ENCODE assay signal across 8 cellular contexts in the genomic region with DNA sequence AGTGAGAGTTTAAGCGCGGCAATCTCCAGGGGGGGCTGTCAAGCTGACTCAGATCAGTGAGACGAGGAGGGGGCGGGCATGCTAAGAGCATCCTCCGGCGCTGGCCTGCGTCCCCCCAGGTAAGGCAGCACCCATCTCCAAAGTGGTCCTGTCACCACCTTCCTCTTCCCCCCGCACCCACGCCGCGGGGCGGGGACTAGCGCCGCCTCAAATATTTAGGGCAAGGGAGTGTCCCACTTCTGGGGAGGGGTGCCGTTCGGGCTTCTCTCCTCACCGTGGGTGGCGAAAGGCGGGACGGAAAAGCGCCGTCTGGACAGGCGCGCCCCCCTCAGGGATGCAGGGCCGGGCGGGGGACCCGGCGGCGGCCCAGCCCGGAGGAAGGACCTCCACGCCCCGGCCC. TPM values are rescaled to one million over a fixed set of nuclear protein-coding genes. Genes with fewer than 3 reads are reported as not detected.
DNase-seq lines count a peak whose midpoint lies in the region; ATAC-seq, FAIRE-seq and TF ChIP-seq lines count a peak whose summit lies in the region.

No MANE protein-coding gene starts in this region.

- H2AFZ ChIP-seq in GM12878 (ENCODE audit: control insufficient read depth, low read depth, low read length): 0 out of 2 replicates have a peak overlapping the region, but pooled peaks have one; percentile 6
- peak overlapping the region; percentile 65 for H2AFZ ChIP-seq in neural cell (ENCODE audit: low read depth, low read length)

- peak overlapping the region; percentile 72 for H3K4me2 ChIP-seq in GM12878 (ENCODE audit: control insufficient read depth, insufficient read depth)
- H3K4me2 ChIP-seq in neural cell (ENCODE audit: low read length): no peak overlapping the region

- POLR2A ChIA-PET in GM12878 (lab: Charles Lee): interaction anchor here (0.6 kb wide), 1 partner anchor 14 kb away, joined by 9 read pairs; no protein-coding TSS in a partner anchor

- CTCF ChIA-PET in GM12878 (lab: Yijun Ruan, JAX): no interaction called here

- H3K79me2 ChIP-seq in GM12878 (ENCODE audit: control insufficient read depth, insufficient read depth, low read length) (no peaks in the 10 kb centered on the region), neural cell (replicated peaks; ENCODE audit: insufficient read depth, low read length) (peaks cover 4% of the 10 kb centered on the region)

- TF ChIP-seq CTCF in GM12878 (IDR thresholded peaks at IDR 0.05 in 2 of 3, conservative IDR thresholded peaks at IDR 0.05 in 1 of 3; ENCODE audit: control insufficient read depth in 2 of 3, extremely low read depth in 1 of 3, insufficient read depth in 1 of 3, low read depth in 3 of 3, low read length in 3 of 3) (no peak), neural cell (IDR thresholded peaks at IDR 0.05; ENCODE audit: poor library complexity, severe bottlenecking) (no peak)

- no peaks in the 10 kb centered on the region for H3K9me2 ChIP-seq in neural cell (ENCODE audit: insufficient read depth, low read length)

- H3F3A ChIP-seq in neural cell (ENCODE audit: insufficient read depth, low read length, poor library complexity, severe bottlenecking): no peaks in the 10 kb centered on the region

- TF ChIP-seq RAD21 in GM12878 (IDR thresholded peaks at IDR 0.05; ENCODE audit: insufficient read depth, low read depth, low read length): no peak
- TF ChIP-seq RAD21 in neural cell (conservative IDR thresholded peaks at IDR 0.05): no peak

- H3K9ac ChIP-seq in HUES48 (ENCODE audit: low read depth, low read length) (no peak overlapping the region), GM12878 (ENCODE audit: control insufficient read depth, insufficient read depth, low read length) (no peak overlapping the region), neural cell (ENCODE audit: low read length) (peak overlapping the region; percentile 72)

- intact Hi-C loops in GM12878 (cut with micrococcal nuclease; ENCODE audit: unreplicated experiment): loop anchor here (2.0 kb wide), 1 partner anchor 163 kb away; no protein-coding TSS in a partner anchor

- peak; percentile 4 for ATAC-seq in GM12878

- H3K4me3 ChIP-seq in HUES48 (ENCODE audit: low read depth, low read length): peak overlapping the region; percentile 65
- peak overlapping the region; percentile 68; the same call in 1 of the 2 replicates for H3K4me3 ChIP-seq in GM12878
- peak overlapping the region; percentile 66 for H3K4me3 ChIP-seq in neural cell (ENCODE audit: low read length)

- WGBS in GM12878 (ENCODE audit: insufficient coverage, insufficient replicate concordance, low lambda C conversion rate, missing lambda C conversion rate): 6% methylated on average over 15 of the region's 32 CpGs

- H3K36me3 ChIP-seq in HUES48 (ENCODE audit: control insufficient read depth, insufficient read depth, low read length): no peaks in the 10 kb centered on the region
- no peaks in the 10 kb centered on the region for H3K36me3 ChIP-seq in GM12878 (ENCODE audit: control insufficient read depth in 2 of 2, insufficient read depth in 2 of 2, low read length in 1 of 2)
- no peaks in the 10 kb centered on the region for H3K36me3 ChIP-seq in neural cell (ENCODE audit: insufficient read depth, low read length)

- TF ChIP-seq POLR2A in GM12878 (IDR thresholded peaks at IDR 0.05; ENCODE audit: low read depth, low read length): no peak

- H4K20me1 ChIP-seq in GM12878 (ENCODE audit: control insufficient read depth, insufficient read depth) (no peaks in the 10 kb centered on the region), neural cell (ENCODE audit: insufficient read depth) (no peaks in the 10 kb centered on the region)

- in situ Hi-C loops in GM12878 (cut with MboI): no loop called here

- no peak for FAIRE-seq in GM12878 (lab: Jason Lieb, UNC)

- SMC1A ChIA-PET in GM12878 (lab: Charles Lee; ENCODE audit: uncharacterized antibody, unreplicated experiment): interaction anchor here (1.1 to 7.5 kb wide), 2 partner anchors 163 to 164 kb away, joined by 3 to 53 read pairs; no protein-coding TSS in a partner anchor

- H3K4me1 ChIP-seq in HUES48 (ENCODE audit: control insufficient read depth, insufficient read depth, low read length) (peaks cover 3% of the 10 kb centered on the region), GM12878 (ENCODE audit: control insufficient read depth, insufficient read depth, low read length) (peaks cover 18% of the 10 kb centered on the region)

- BruUV-seq in GM12878 (replicated peaks; lab: Mats Ljungman, UMichigan): no TSS peak

- H3K27me3 ChIP-seq in HUES48 (ENCODE audit: control insufficient read depth, insufficient read depth, low read length): peaks cover 47% of the 10 kb centered on the region
- H3K27me3 ChIP-seq in GM12878 (replicated peaks in 1 of 2; ENCODE audit: control insufficient read depth in 2 of 2, insufficient read depth in 2 of 2, low read length in 1 of 2): peaks cover 0 to 4% of the 10 kb centered on the region in 2 experiments; a peak in 2 of 4 replicates
- H3K27me3 ChIP-seq in neural cell (ENCODE audit: insufficient read depth, low read depth, low read length): peaks cover 31% of the 10 kb centered on the region

- no peak overlapping the region for H3K27ac ChIP-seq in HUES48 (ENCODE audit: low read depth, low read length)
- no peak overlapping the region for H3K27ac ChIP-seq in GM12878 (ENCODE audit: control insufficient read depth, insufficient read depth)
- no peak overlapping the region for H3K27ac ChIP-seq in neural cell (ENCODE audit: low read length)

- TF ChIP-seq EP300 in GM12878 (IDR thresholded peaks at IDR 0.05; ENCODE audit: borderline replicate concordance in 1 of 2, control insufficient read depth in 1 of 2, low read depth in 2 of 2, low read length in 2 of 2): no peak
- TF ChIP-seq EP300 in neural cell (conservative IDR thresholded peaks at IDR 0.05; ENCODE audit: poor library complexity, severe bottlenecking): no peak

- H3K9me3 ChIP-seq in HUES48 (ENCODE audit: control insufficient read depth, insufficient read depth, low read length) (no peaks in the 10 kb centered on the region), GM12878 (replicated peaks; ENCODE audit: control insufficient read depth, insufficient read depth, low read length) (peaks cover 4% of the 10 kb centered on the region; the same call in 2 of the 3 replicates), neural cell (ENCODE audit: low read length) (no peaks in the 10 kb centered on the region)

- RAD21 ChIA-PET in GM12878 (lab: Charles Lee; ENCODE audit: unreplicated experiment): no interaction called here

- DNase-seq in activated effector memory CD4-positive, alpha-beta T cell treated with anti-CD3 and anti-CD28 coated beads, Interleukin-2, amount 50 U/mL, for 16 hours: peak; percentile 72
- no peak for DNase-seq in activated effector memory CD4-positive, alpha-beta T cell treated with Interleukin-2 at 50 U/mL for 16 hours
- DNase-seq in GM12878 (ENCODE audit: low read depth, low spot score) (no peak), NCI-H69 (lab: John Stamatoyannopoulos, UW) (no peak), DMS53 (lab: John Stamatoyannopoulos, UW) (no peak), NOMO-1 treated with DMSO at 0.1 percent for 48 hours (lab: John Stamatoyannopoulos, UW; ENCODE audit: unreplicated experiment) (no peak)

TF ChIP-seq in GM12878, 131 proteins besides CTCF, POLR2A, EP300 and RAD21 (continues in another document):
- TF ChIP-seq, protein P1, sequence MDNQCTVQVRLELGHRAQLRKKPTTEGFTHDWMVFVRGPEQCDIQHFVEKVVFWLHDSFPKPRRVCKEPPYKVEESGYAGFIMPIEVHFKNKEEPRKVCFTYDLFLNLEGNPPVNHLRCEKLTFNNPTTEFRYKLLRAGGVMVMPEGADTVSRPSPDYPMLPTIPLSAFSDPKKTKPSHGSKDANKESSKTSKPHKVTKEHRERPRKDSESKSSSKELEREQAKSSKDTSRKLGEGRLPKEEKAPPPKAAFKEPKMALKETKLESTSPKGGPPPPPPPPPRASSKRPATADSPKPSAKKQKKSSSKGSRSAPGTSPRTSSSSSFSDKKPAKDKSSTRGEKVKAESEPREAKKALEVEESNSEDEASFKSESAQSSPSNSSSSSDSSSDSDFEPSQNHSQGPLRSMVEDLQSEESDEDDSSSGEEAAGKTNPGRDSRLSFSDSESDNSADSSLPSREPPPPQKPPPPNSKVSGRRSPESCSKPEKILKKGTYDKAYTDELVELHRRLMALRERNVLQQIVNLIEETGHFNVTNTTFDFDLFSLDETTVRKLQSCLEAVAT (IDR thresholded peaks at IDR 0.05): no peak

TF ChIP-seq in neural cell, 6 proteins besides CTCF, POLR2A, EP300 and RAD21:
- TF ChIP-seq SMC3 (conservative IDR thresholded peaks at IDR 0.05; ENCODE audit: poor library complexity): no peak
- TF ChIP-seq POLR2AphosphoS5 (IDR thresholded peaks at IDR 0.05): peak; percentile 1

RNA-seq across cellular contexts. Expression of a gene that starts 0.4 kb away (rescaled TPM):
- 10.6 and 14.4 TPM in 2 replicates for total RNA-seq in GM12878 (2013; cell fraction: nucleolus; rRNA removed)
- total RNA-seq in GM12878 (2014; rRNA removed) (8.0 and 8.5 TPM in 2 replicates), GM12878 (2014; rRNA removed; fragmentation: Illumina TruSeq; extraction: Trizol) (3.1 and 3.9 TPM in 2 replicates), GM12878 (2021) (40.5 and 40.6 TPM in 2 replicates)
- polyA plus RNA-seq in GM12878 (2011; ENCODE audit: low read depth): 4.9 TPM
- polyA plus RNA-seq in GM12878 (2011; rRNA removed) (4.7 and 6.8 TPM in 2 replicates), GM12878 (2014; fragmentation: Illumina TruSeq; extraction: Trizol) (6.5 and 14.9 TPM in 2 replicates), GM12878 (2014; fragmentation: Nextera tagmentation; extraction: Ambion mirVana) (1 to 10 TPM; 2.6 to 6.2 TPM), GM12878 (2014; rRNA removed) (16.5 and 21.9 TPM in 2 replicates), GM12878 (2016; fragmentation: Nextera tagmentation; extraction: Ambion mirVana) (10 to 100 TPM in 1 of 2 experiments, 1 to 10 TPM in 1; 7.3 to 23.8 TPM), neural cell (0.86 and 0.89 TPM in 2 replicates)
- polyA plus RNA-seq in GM12878 (2011; cell fraction: cytosol; rRNA removed): 9.0 and 15.7 TPM in 2 replicates
- 32.9 and 42.5 TPM in 2 replicates for polyA plus RNA-seq in GM12878 (2011; cell fraction: nucleus; rRNA removed)
- 11.0 and 15.1 TPM in 2 replicates for polyA plus RNA-seq in GM12878 (2012)
- polyA minus RNA-seq in GM12878 (2011; rRNA and poly(A)+ RNA removed): 4.6 and 11.5 TPM in 2 replicates
- 18.1 and 22.3 TPM in 2 replicates for polyA minus RNA-seq in GM12878 (2011; cell fraction: cytosol; rRNA and poly(A)+ RNA removed)
- 8.6 and 14.6 TPM in 2 replicates for polyA minus RNA-seq in GM12878 (2011; cell fraction: nucleus; rRNA and poly(A)+ RNA removed)
- polyA minus RNA-seq in neural cell: 1.9 and 3.0 TPM in 2 replicates
